Comparison of ENCODE assay signal across 8 cellular contexts in genomic region chr19:41792513-41793413, GRCh38. TPM values are rescaled to one million over a fixed set of nuclear protein-coding genes. Genes with fewer than 3 reads are reported as not detected.
DNase-seq lines count a peak whose midpoint lies in the region; ATAC-seq and TF ChIP-seq lines count a peak whose summit lies in the region.

No MANE protein-coding gene starts in this region.

- no peak overlapping the region for H2AFZ ChIP-seq in OCI-LY3 (ENCODE audit: low read depth, low read length)

- H4K20me1 ChIP-seq in OCI-LY3 (ENCODE audit: insufficient read depth, low read length): no peaks in the 10 kb centered on the region

- TF ChIP-seq CTCF in GM13977 (IDR thresholded peaks at IDR 0.05; ENCODE audit: extremely low read depth, insufficient read depth, missing control alignments) (peak; percentile 75), OCI-LY3 (IDR thresholded peaks at IDR 0.05; ENCODE audit: low read depth, low read length) (peak; percentile 96)

- H3K79me2 ChIP-seq in OCI-LY3 (ENCODE audit: low read length): no peaks in the 10 kb centered on the region

- H3K9ac ChIP-seq in OCI-LY3 (ENCODE audit: low read length): no peak overlapping the region

- no peaks in the 10 kb centered on the region for H3K4me1 ChIP-seq in OCI-LY3 (ENCODE audit: low read length)

- H3K27me3 ChIP-seq in OCI-LY3 (ENCODE audit: low read depth, low read length): peaks cover 38% of the 10 kb centered on the region

- intact Hi-C loops in Right ventricle myocardium superior (cut with DNase I): no loop called here

- no peak overlapping the region for H3K4me2 ChIP-seq in OCI-LY3 (ENCODE audit: low read length)

- no peak overlapping the region for H3K4me3 ChIP-seq in OCI-LY3 (ENCODE audit: low read length)

- no peak for ATAC-seq in Right ventricle myocardium superior (ENCODE audit: poor library complexity)
- ATAC-seq in GM18505 (IDR thresholded peaks at IDR 0.05; ENCODE audit: unreplicated experiment): no peak

- H3K27ac ChIP-seq in OCI-LY3 (ENCODE audit: low read length): no peak overlapping the region

- DNase-seq in ACHN (peak; percentile 55), GM13977 (ENCODE audit: low spot score) (peak; percentile 48), Right ventricle myocardium superior (peak; percentile 70), mesenteric fat pad (ENCODE audit: low spot score) (no peak)
- peak; percentile 80 for DNase-seq in activated effector memory CD4-positive, alpha-beta T cell treated with anti-CD3 and anti-CD28 coated beads, Interleukin-2, amount 50 U/mL, for 16 hours
- DNase-seq in stimulated activated CD4-positive, alpha-beta T cell treated with anti-CD3 and anti-CD28 coated beads, Interleukin-12 subunit alpha, Interleukin-12 subunit beta, amount 100 ng/mL, for 24 hours (ENCODE audit: low read depth in 2 of 2): peak; percentile 18 to 43

- no peaks in the 10 kb centered on the region for H3K36me3 ChIP-seq in OCI-LY3 (replicated peaks; ENCODE audit: low read depth, low read length)

- no peak for TF ChIP-seq POLR2A in GM18505 (IDR thresholded peaks at IDR 0.05; ENCODE audit: borderline replicate concordance, extremely low read depth, insufficient read depth, insufficient read length)

- H3K9me3 ChIP-seq in OCI-LY3 (ENCODE audit: insufficient read depth, low read length): no peaks in the 10 kb centered on the region

- in situ Hi-C loops in ACHN (cut with HindIII; ENCODE audit: low pct_ligation_motif_present, low pct_unique_long_range_greater_than_20kb, low sequenced_read_pairs): no loop called here
- in situ Hi-C loops in GM13977 (cut with MboI; ENCODE audit: low pct_unique_long_range_greater_than_20kb, low sequenced_read_pairs, unreplicated experiment): no loop called here

RNA-seq across cellular contexts. Expression of gene CEACAM3, which starts 3.6 kb away (rescaled TPM):
- total RNA-seq in Right ventricle myocardium superior (not detected), mesenteric fat pad (1.6 TPM)

RNA-seq across cellular contexts. Expression of gene CEACAM6, which starts 37.4 kb away (rescaled TPM):
- total RNA-seq in Right ventricle myocardium superior: not detected
- total RNA-seq in mesenteric fat pad: 0.22 TPM

RNA-seq across cellular contexts. Expression of gene LYPD4, which starts 51.7 kb away (rescaled TPM):
- not detected for total RNA-seq in Right ventricle myocardium superior
- not detected for total RNA-seq in mesenteric fat pad

RNA-seq across cellular contexts. Expression of gene DMRTC2, which starts 52.1 kb away (rescaled TPM):
- total RNA-seq in Right ventricle myocardium superior: not detected
- not detected for total RNA-seq in mesenteric fat pad
